ENCODE assay signal across 8 cellular contexts in the genomic region with DNA sequence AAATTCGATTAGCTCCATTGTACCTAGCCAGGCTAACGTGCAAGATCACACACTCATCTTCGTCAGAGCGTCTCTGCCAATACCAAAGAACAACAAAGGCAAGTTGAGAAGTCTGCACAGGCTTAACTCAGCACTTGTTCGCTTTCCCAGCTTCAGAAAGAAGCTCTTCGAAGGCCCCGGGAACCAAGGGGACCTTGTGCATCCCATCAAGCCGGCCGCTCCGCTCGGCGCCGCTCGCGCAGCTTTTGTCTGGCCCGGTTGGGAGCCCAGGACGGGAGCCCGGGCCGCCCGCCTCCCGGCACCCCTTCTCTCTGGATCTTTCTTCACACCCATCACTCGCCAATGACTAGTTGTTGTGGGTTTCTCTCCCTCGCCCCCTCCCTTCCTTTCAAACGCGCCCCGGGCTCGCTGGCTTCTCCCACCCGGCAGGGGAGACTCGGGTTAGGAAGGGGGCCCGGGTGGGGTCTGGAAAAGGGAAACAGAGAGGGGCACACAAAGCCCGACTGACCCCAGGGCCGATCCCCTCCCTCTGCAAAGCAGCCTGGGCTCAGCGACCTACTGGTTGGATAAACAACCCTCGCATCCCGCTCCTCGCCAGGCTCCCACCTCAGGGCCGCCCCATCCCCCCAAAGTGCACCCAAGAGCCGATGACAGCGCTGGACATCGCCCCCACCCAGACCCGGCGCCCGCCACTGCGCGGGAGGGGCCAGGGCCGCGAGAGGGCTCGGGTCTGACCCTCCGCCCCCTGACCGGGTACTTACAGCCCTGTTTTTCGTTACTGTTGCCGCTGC. TPM values are rescaled to one million over a fixed set of nuclear protein-coding genes. Genes with fewer than 3 reads are reported as not detected.
DNase-seq lines count a peak whose midpoint lies in the region; ATAC-seq and TF ChIP-seq lines count a peak whose summit lies in the region.

No MANE protein-coding gene starts in this region.

- H3K9me3 ChIP-seq in KOPT-K1 (ENCODE audit: insufficient read depth, low read length, poor library complexity, severe bottlenecking) (no peaks in the 10 kb centered on the region), iPS-18c (ENCODE audit: control insufficient read depth, insufficient read depth, low read length) (peaks cover 4% of the 10 kb centered on the region), skeletal muscle tissue (ENCODE audit: control insufficient read depth in 3 of 3, low read length in 3 of 3) (no peaks in the 10 kb centered on the region)

- H3K9ac ChIP-seq in skeletal muscle tissue (ENCODE audit: low read depth in 1 of 3, low read length in 3 of 3), result peak overlapping the region; percentile 96 to 100 (median 99)

- no peak for TF ChIP-seq CTCF in brain (conservative IDR thresholded peaks at IDR 0.05)

- peaks cover 77% of the 10 kb centered on the region for H3K4me1 Mint-ChIP-seq in brain

- H3K27ac ChIP-seq in KOPT-K1 (ENCODE audit: low read depth, low read length, poor library complexity, severe bottlenecking), result peak overlapping the region; percentile 98
- peak overlapping the region; percentile 99 for H3K27ac ChIP-seq in skeletal muscle tissue (ENCODE audit: low read depth, low read length)

- no peaks in the 10 kb centered on the region for H3K9me3 Mint-ChIP-seq in brain

- peaks cover 29 to 32% (median 30%) of the 10 kb centered on the region in 3 donors for H3K4me1 ChIP-seq in skeletal muscle tissue (ENCODE audit: control insufficient read depth in 3 of 3, insufficient read depth in 3 of 3, low read length in 3 of 3)

- peaks cover 16% of the 10 kb centered on the region for H3K27me3 Mint-ChIP-seq in brain

- peaks cover 11% of the 10 kb centered on the region for H3K36me3 Mint-ChIP-seq in brain

- H3K36me3 ChIP-seq in KOPT-K1 (ENCODE audit: insufficient read depth, low read length) (peaks cover 13% of the 10 kb centered on the region; the same call in 1 of the 2 replicates), skeletal muscle tissue (ENCODE audit: control insufficient read depth in 3 of 3, insufficient read depth in 3 of 3, low read length in 3 of 3) (no peaks in the 10 kb centered on the region)

- H3K4me3 ChIP-seq in iPS-18c (ENCODE audit: insufficient read depth, low read depth, low read length) (peak overlapping the region; percentile 63), skeletal muscle tissue (ENCODE audit: low read length in 3 of 3) (peak overlapping the region; percentile 95 to 99 (median 97))

- peak overlapping the region; percentile 99 to 100 (median 99) for H3K27ac Mint-ChIP-seq in brain

- H3K4me3 Mint-ChIP-seq in brain, result peak overlapping the region; percentile 96 to 97 (median 97)

- ATAC-seq in GM21717 (IDR thresholded peaks at IDR 0.05; ENCODE audit: unreplicated experiment), result peak; percentile 42

- DNase-seq in EL (peak; percentile 53), UCSD-AML1 (lab: John Stamatoyannopoulos, UW; ENCODE audit: unreplicated experiment) (peak; percentile 79), middle frontal gyrus (ENCODE audit: extremely low spot score, low spot score) (no peak)

- no peaks in the 10 kb centered on the region for H3K27me3 ChIP-seq in skeletal muscle tissue (ENCODE audit: control insufficient read depth in 3 of 3, insufficient read depth in 3 of 3, low read length in 3 of 3)

RNA-seq across cellular contexts. Expression of a gene that starts 0.5 kb away (rescaled TPM):
- 22.6 TPM for polyA plus RNA-seq in brain (ENCODE audit: insufficient read depth, low read depth, low replicate concordance)
- total RNA-seq in skeletal muscle tissue, result 74.1 TPM
